ENCODE assay signal across 35 cellular contexts in genomic region chr1:93369734-93370133, GRCh38.
"Had no signal": no experiment of that assay in that cellular context is flagged by ENCODE, and none has a peak within 500 bp of the region (broad histone marks: within the 10 kb centered on the region; RNA-seq: fewer than 3 reads in every experiment).

No MANE protein-coding gene starts in this region.

- H3K4me1 ChIP-seq: adrenal gland, body of pancreas, breast epithelium had no signal

- H3K9me3 Mint-ChIP-seq: activated CD8-positive, alpha-beta T cell treated with anti-CD3 and anti-CD28 coated beads for 36 hours; activated T-helper 1 cell treated with anti-CD3 and anti-CD28 coated beads, Interleukin-12 subunit alpha, Interleukin-12 subunit beta, Interleukin-2, Interleukin-4 antibody, amounts not matched to agents 30 ng/mL and 10 ng/mL and 1 ng/mL, durations not matched to agents 14 hours and 24 hours and 36 hours; T-helper 2 cell treated with Interferon-gamma antibody and Interleukin-4, amounts not matched to agents 5 μg/mL and 100 μg/mL, for 36 hours had no signal

- H3K27ac Mint-ChIP-seq: activated B cell treated with CpG ODN at 0.5 μM for 24 hours; activated CD4-positive, alpha-beta memory T cell treated with anti-CD3 and anti-CD28 coated beads for 36 hours; activated CD4-positive, alpha-beta T cell treated with anti-CD3 and anti-CD28 coated beads, Interleukin-2, amount 10 ng/mL, durations not matched to agents 24 days and 14 days; activated CD8-positive, alpha-beta T cell treated with anti-CD3 and anti-CD28 coated beads for 36 hours; activated naive CD4-positive, alpha-beta T cell treated with anti-CD3 and anti-CD28 coated beads for 36 hours; activated naive CD4-positive, alpha-beta T cell treated with anti-CD3 and anti-CD28 coated beads, Interleukin-2, amount 50 U/mL, for 72 hours; activated naive CD8-positive, alpha-beta T cell treated with anti-CD3 and anti-CD28 coated beads for 36 hours; activated T-cell treated with anti-CD3 and anti-CD28 coated beads, Interleukin-2, amount 50 U/mL, for 72 hours; activated T-helper 1 cell treated with anti-CD3 and anti-CD28 coated beads, Interleukin-12 subunit alpha, Interleukin-12 subunit beta, Interleukin-2, Interleukin-4 antibody, amounts not matched to agents 30 ng/mL and 10 ng/mL and 1 ng/mL, durations not matched to agents 14 hours and 24 hours and 36 hours; activated T-helper 17 cell treated with anti-CD3 and anti-CD28 coated beads, Interleukin-2, amount 50 U/mL, for 72 hours; T-helper 2 cell treated with Interferon-gamma antibody and Interleukin-4, amounts not matched to agents 5 μg/mL and 100 μg/mL, for 36 hours had no signal

- ATAC-seq: activated CD8-positive, alpha-beta T cell treated with anti-CD3 and anti-CD28 coated beads for 36 hours; activated naive CD4-positive, alpha-beta T cell treated with anti-CD3 and anti-CD28 coated beads, Interleukin-2, amount 50 U/mL, for 72 hours; activated T-cell treated with anti-CD3 and anti-CD28 coated beads, Interleukin-2, amount 50 U/mL, for 4 hours; activated T-cell treated with anti-CD3 and anti-CD28 coated beads, Interleukin-2, amount 50 U/mL, for 72 hours; activated T-helper 17 cell treated with anti-CD3 and anti-CD28 coated beads, Interleukin-2, amount 50 U/mL, for 72 hours; body of pancreas had no signal

- FAIRE-seq: astrocyte, TTC549 had no signal

- H3K4me3 Mint-ChIP-seq: activated B cell treated with CpG ODN at 0.5 μM for 24 hours; activated CD4-positive, alpha-beta memory T cell treated with anti-CD3 and anti-CD28 coated beads for 36 hours; activated CD4-positive, alpha-beta T cell treated with anti-CD3 and anti-CD28 coated beads, Interleukin-2, amount 10 ng/mL, durations not matched to agents 24 days and 14 days; activated CD8-positive, alpha-beta T cell treated with anti-CD3 and anti-CD28 coated beads for 36 hours; activated naive CD4-positive, alpha-beta T cell treated with anti-CD3 and anti-CD28 coated beads for 36 hours; activated naive CD8-positive, alpha-beta T cell treated with anti-CD3 and anti-CD28 coated beads for 36 hours; activated T-cell treated with anti-CD3 and anti-CD28 coated beads, Interleukin-2, amount 50 U/mL, for 4 hours; activated T-cell treated with anti-CD3 and anti-CD28 coated beads, Interleukin-2, amount 50 U/mL, for 72 hours; activated T-helper 1 cell treated with anti-CD3 and anti-CD28 coated beads, Interleukin-12 subunit alpha, Interleukin-12 subunit beta, Interleukin-2, Interleukin-4 antibody, amounts not matched to agents 30 ng/mL and 10 ng/mL and 1 ng/mL, durations not matched to agents 14 hours and 24 hours and 36 hours; activated T-helper 17 cell treated with anti-CD3 and anti-CD28 coated beads, Interleukin-2, amount 50 U/mL, for 72 hours; T-helper 2 cell treated with Interferon-gamma antibody and Interleukin-4, amounts not matched to agents 5 μg/mL and 100 μg/mL, for 36 hours had no signal

- H3K27me3 ChIP-seq: adrenal gland, body of pancreas, brain microvascular endothelial cell, breast epithelium had no signal

- H3K27ac ChIP-seq: adrenal gland, body of pancreas, brain microvascular endothelial cell, breast epithelium, VCaP had no signal

- DNase-seq: activated B cell treated with CpG ODN at 0.5 μM for 24 hours; activated CD4-positive, alpha-beta memory T cell treated with anti-CD3 and anti-CD28 coated beads for 36 hours; activated CD4-positive, alpha-beta T cell treated with anti-CD3 and anti-CD28 coated beads for 4 hours; activated CD4-positive, alpha-beta T cell treated with anti-CD3 and anti-CD28 coated beads, Interleukin-2, amount 10 ng/mL, durations not matched to agents 24 days and 14 days; activated CD4-positive, alpha-beta T cell treated with anti-CD3 and anti-CD28 coated beads, Interleukin-2, amount 50 U/mL, for 1 hour; activated CD4-positive, alpha-beta T cell treated with anti-CD3 and anti-CD28 coated beads, Interleukin-2, amount 50 U/mL, for 4 hours; activated CD4-positive, CD25-positive, alpha-beta regulatory T cell treated with anti-CD3 and anti-CD28 coated beads, Interleukin-2, amount 50 U/mL, for 72 hours; activated CD8-positive, alpha-beta memory T cell treated with anti-CD3 and anti-CD28 coated beads, Interleukin-2, amount 50 U/mL, for 4 hours; activated CD8-positive, alpha-beta T cell treated with anti-CD3 and anti-CD28 coated beads for 36 hours; activated effector memory CD4-positive, alpha-beta T cell treated with anti-CD3 and anti-CD28 coated beads, Interleukin-2, amount 50 U/mL, for 16 hours; activated gamma-delta T cell treated with Interleukin-2 at 50 U/mL for 16 hours; activated naive CD4-positive, alpha-beta T cell; activated naive CD4-positive, alpha-beta T cell treated with anti-CD3 and anti-CD28 coated beads for 36 hours; activated naive CD4-positive, alpha-beta T cell treated with anti-CD3 and anti-CD28 coated beads, Interleukin-2, amount 50 U/mL, for 16 hours; activated naive CD8-positive, alpha-beta T cell treated with anti-CD3 and anti-CD28 coated beads for 36 hours; activated T-cell treated with anti-CD3 and anti-CD28 coated beads for 4 hours; activated T-cell treated with anti-CD3 and anti-CD28 coated beads, Interleukin-2, amount 50 U/mL, for 1 hour; activated T-cell treated with anti-CD3 and anti-CD28 coated beads, Interleukin-2, amount 50 U/mL, for 4 hours; activated T-cell treated with anti-CD3 and anti-CD28 coated beads, Interleukin-2, amount 50 U/mL, for 72 hours; adrenal gland; amniotic stem cell; aorta; body of pancreas; brain microvascular endothelial cell; central memory CD4-positive, alpha-beta T cell; T-helper 2 cell; T-helper 9 cell had no signal

- H3K36me3 ChIP-seq: adrenal gland, breast epithelium had no signal

- H3K9me3 ChIP-seq: adrenal gland, body of pancreas, breast epithelium had no signal

- H3K4me3 ChIP-seq: adrenal gland, body of pancreas, breast epithelium had no signal

- H3K4me1 Mint-ChIP-seq: activated B cell treated with CpG ODN at 0.5 μM for 24 hours; activated naive CD8-positive, alpha-beta T cell treated with anti-CD3 and anti-CD28 coated beads for 36 hours; activated T-helper 17 cell treated with anti-CD3 and anti-CD28 coated beads, Interleukin-2, amount 50 U/mL, for 72 hours had no signal

- H3K27me3 Mint-ChIP-seq: activated B cell treated with CpG ODN at 0.5 μM for 24 hours; activated CD4-positive, alpha-beta memory T cell treated with anti-CD3 and anti-CD28 coated beads for 36 hours; activated CD4-positive, alpha-beta T cell treated with anti-CD3 and anti-CD28 coated beads, Interleukin-2, amount 10 ng/mL, durations not matched to agents 24 days and 14 days; activated CD8-positive, alpha-beta T cell treated with anti-CD3 and anti-CD28 coated beads for 36 hours; activated naive CD8-positive, alpha-beta T cell treated with anti-CD3 and anti-CD28 coated beads for 36 hours; activated T-helper 17 cell treated with anti-CD3 and anti-CD28 coated beads, Interleukin-2, amount 50 U/mL, for 72 hours had no signal
